ENCODE assay signal across 15 cellular contexts in genomic region chr17:63991611-63992010, GRCh38. TPM values are rescaled to one million over a fixed set of nuclear protein-coding genes. Genes with fewer than 3 reads are reported as not detected.
"Had no signal": no experiment of that assay in that cellular context is flagged by ENCODE, and none has a peak within 500 bp of the region (broad histone marks: within the 10 kb centered on the region; RNA-seq: fewer than 3 reads in every experiment).

No MANE protein-coding gene starts in this region.

- ATAC-seq: activated CD4-positive, alpha-beta T cell treated with anti-CD3 and anti-CD28 coated beads for 36 hours; psoas muscle; right lobe of liver had no signal

- H3K4me1 ChIP-seq: right lobe of liver had no signal

- DNase-seq: activated CD4-positive, alpha-beta T cell treated with anti-CD3 and anti-CD28 coated beads for 36 hours; activated gamma-delta T cell; activated naive CD8-positive, alpha-beta T cell treated with anti-CD3 and anti-CD28 coated beads, Interleukin-2, amount 10 ng/mL, durations not matched to agents 7 days and 5 days; activated T-cell treated with anti-CD3 and anti-CD28 coated beads, Interleukin-2, amount 50 U/mL, for 24 hours; kidney glomerular epithelial cell; midbrain; psoas muscle; stimulated activated CD4-positive, alpha-beta T cell treated with anti-CD3 and anti-CD28 coated beads, Interleukin-12 subunit alpha, Interleukin-12 subunit beta, amount 100 ng/mL, for 4 hours; WERI-Rb-1 had no signal

- H3K27me3 ChIP-seq: right lobe of liver had no signal

- H3K4me3 ChIP-seq: breast epithelium, psoas muscle, right lobe of liver had no signal

- H3K36me3 ChIP-seq: breast epithelium, right lobe of liver, WERI-Rb-1 had no signal

- H3K9me3 ChIP-seq: breast epithelium, psoas muscle, right lobe of liver had no signal

- H3K27me3 Mint-ChIP-seq: activated CD4-positive, alpha-beta T cell treated with anti-CD3 and anti-CD28 coated beads for 36 hours; stimulated activated naive CD8-positive, alpha-beta T cell treated with anti-CD3 and anti-CD28 coated beads, Interleukin-15, Interleukin-2, amounts not matched to agents 100 ng/mL and 50 ng/mL, for 24 hours had no signal

- H3K4me3 Mint-ChIP-seq: activated CD4-positive, alpha-beta T cell treated with anti-CD3 and anti-CD28 coated beads for 36 hours; activated naive CD8-positive, alpha-beta T cell treated with anti-CD3 and anti-CD28 coated beads, Interleukin-2, amount 10 ng/mL, durations not matched to agents 7 days and 5 days; activated T-cell treated with anti-CD3 and anti-CD28 coated beads, Interleukin-2, amount 50 U/mL, for 24 hours; stimulated activated naive CD8-positive, alpha-beta T cell treated with anti-CD3 and anti-CD28 coated beads, Interleukin-15, Interleukin-2, amounts not matched to agents 100 ng/mL and 50 ng/mL, for 24 hours had no signal

- H3K27ac Mint-ChIP-seq: activated CD4-positive, alpha-beta T cell treated with anti-CD3 and anti-CD28 coated beads for 36 hours; activated naive CD8-positive, alpha-beta T cell treated with anti-CD3 and anti-CD28 coated beads, Interleukin-2, amount 10 ng/mL, durations not matched to agents 7 days and 5 days had no signal

- H3K27ac ChIP-seq: breast epithelium, psoas muscle, right lobe of liver, WERI-Rb-1 had no signal

- H3K9me3 Mint-ChIP-seq: activated naive CD8-positive, alpha-beta T cell treated with anti-CD3 and anti-CD28 coated beads, Interleukin-2, amount 10 ng/mL, durations not matched to agents 7 days and 5 days; activated T-cell treated with anti-CD3 and anti-CD28 coated beads, Interleukin-2, amount 50 U/mL, for 24 hours; stimulated activated naive CD8-positive, alpha-beta T cell treated with anti-CD3 and anti-CD28 coated beads, Interleukin-15, Interleukin-2, amounts not matched to agents 100 ng/mL and 50 ng/mL, for 24 hours had no signal

RNA-seq across cellular contexts. Expression of gene SCN4A, which starts 18.9 kb away (rescaled TPM):
- total RNA-seq: activated naive CD8-positive, alpha-beta T cell treated with anti-CD3 and anti-CD28 coated beads, Interleukin-2, amount 10 ng/mL, durations not matched to agents 7 days and 5 days; frontal cortex had no signal
- polyA plus RNA-seq: fibroblast of lung had no signal

RNA-seq across cellular contexts. Expression of gene CD79B, which starts 59.5 kb away (rescaled TPM):
- total RNA-seq: temporal lobe had no signal
